ENCODE assay signal across 8 cellular contexts in genomic region chr9:5437254-5438216, GRCh38. TPM values are rescaled to one million over a fixed set of nuclear protein-coding genes. Genes with fewer than 3 reads are reported as not detected.
DNase-seq lines count a peak whose midpoint lies in the region; FAIRE-seq and TF ChIP-seq lines count a peak whose summit lies in the region.

PLGRKT (minus strand) TSS chr9:5437925; CDS start chr9:5431977, 5,948 bp downstream.

- peak within 1 kb of the TSS; percentile 69 for H3K4me3 ChIP-seq in GM06990 (replicated peaks; ENCODE audit: low read depth, low read length)
- peak within 1 kb of the TSS; percentile 65 for H3K4me3 ChIP-seq in HFF-Myc (replicated peaks; ENCODE audit: low read depth, low read length)
- peak within 1 kb of the TSS; percentile 80 for H3K4me3 ChIP-seq in SK-N-MC
- H3K4me3 ChIP-seq in neuronal stem cell (ENCODE audit: low read length in 2 of 2): peak within 1 kb of the TSS; percentile 59 to 98

- H3K14ac ChIP-seq in neuronal stem cell (ENCODE audit: low read length): no peak within 1 kb of the TSS

- peaks cover 3% of the 10 kb centered on the region in 2 donors for H3K4me1 ChIP-seq in neuronal stem cell (ENCODE audit: control insufficient read depth in 2 of 2, insufficient read depth in 1 of 2, low read depth in 1 of 2, low read length in 2 of 2)

- CTCF ChIA-PET in activated naive CD4-positive, alpha-beta T cell treated with anti-CD3 and anti-CD28 coated beads, Interleukin-2, amount 10 ng/mL, durations not matched to agents 7 days and 5 days (lab: Charles Lee): interaction anchor here (0.6 to 5.2 kb wide), 9 partner anchors 11 to 264 kb away, joined by 3 to 37 read pairs (median 5); partner anchors contain the start of gene CD274

- H3K36me3 ChIP-seq in GM06990 (ENCODE audit: control insufficient read depth, insufficient read depth, low read length) (peaks cover 3% of the 10 kb centered on the region), SK-N-MC (ENCODE audit: insufficient read depth, low read length) (0 out of 2 replicates have a peak, but pooled peaks cover 6% of the 10 kb centered on the region), neuronal stem cell (replicated peaks in 1 of 2; ENCODE audit: control insufficient read depth in 2 of 2, insufficient read depth in 2 of 2, low read length in 2 of 2) (peaks cover 5 to 11% of the 10 kb centered on the region in 2 donors)

- peak within 1 kb of the TSS; percentile 94 for H2AFZ ChIP-seq in neuronal stem cell (ENCODE audit: low read length)

- H4K8ac ChIP-seq in neuronal stem cell (ENCODE audit: low read depth, low read length): no peak within 1 kb of the TSS

- FAIRE-seq in frontal cortex (lab: Jason Lieb, UNC): peak; percentile 60

- H2BK120ac ChIP-seq in neuronal stem cell (ENCODE audit: low read depth, low read length): no peak within 1 kb of the TSS

- peak within 1 kb of the TSS; percentile 97 for H3K27ac Mint-ChIP-seq in activated naive CD4-positive, alpha-beta T cell treated with anti-CD3 and anti-CD28 coated beads, Interleukin-2, amount 10 ng/mL, durations not matched to agents 7 days and 5 days

- H3K79me1 ChIP-seq in neuronal stem cell (ENCODE audit: low read depth, low read length): no peaks in the 10 kb centered on the region

- peak; percentile 96 for DNase-seq in GM06990 (ENCODE audit: extremely low read depth, insufficient read length)
- peak; percentile 80 for DNase-seq in HFF-Myc (ENCODE audit: extremely low read depth, low read depth)
- peak; percentile 98 for DNase-seq in NAMALWA (ENCODE audit: low spot score)
- DNase-seq in SK-N-MC (ENCODE audit: low read depth, low spot score): peak; percentile 59
- DNase-seq in activated naive CD4-positive, alpha-beta T cell treated with anti-CD3 and anti-CD28 coated beads, Interleukin-2, amount 10 ng/mL, durations not matched to agents 7 days and 5 days: peak; percentile 95
- DNase-seq in frontal cortex (ENCODE audit: low spot score in 2 of 2): peak; percentile 84 to 86
- DNase-seq in neuronal stem cell (ENCODE audit: low spot score): peak; percentile 79

- TF ChIP-seq CTCF in GM06990 (IDR thresholded peaks at IDR 0.05; ENCODE audit: insufficient read depth, low read length, poor library complexity, severe bottlenecking): peak; percentile 24
- TF ChIP-seq CTCF in HFF-Myc (IDR thresholded peaks at IDR 0.05; ENCODE audit: low read depth, low read length, missing control alignments): no peak
- no peak for TF ChIP-seq CTCF in subcutaneous adipose tissue (IDR thresholded peaks at IDR 0.05; ENCODE audit: low read depth)

- H3K27ac ChIP-seq in SK-N-MC (peak within 1 kb of the TSS; percentile 61; the same call in 1 of the 2 replicates), neuronal stem cell (replicated peaks; ENCODE audit: low read length) (peak within 1 kb of the TSS; percentile 44)

- H3K9me3 ChIP-seq in SK-N-MC (ENCODE audit: low read depth, low read length) (no peaks in the 10 kb centered on the region), neuronal stem cell (replicated peaks in 1 of 2; ENCODE audit: control insufficient read depth in 2 of 2, insufficient read depth in 1 of 2, low read depth in 1 of 2, low read length in 2 of 2) (peaks cover 0 to 9% of the 10 kb centered on the region in 2 donors)

- H3K9me3 Mint-ChIP-seq in activated naive CD4-positive, alpha-beta T cell treated with anti-CD3 and anti-CD28 coated beads, Interleukin-2, amount 10 ng/mL, durations not matched to agents 7 days and 5 days: peaks cover 4% of the 10 kb centered on the region

- H3K4me3 Mint-ChIP-seq in activated naive CD4-positive, alpha-beta T cell treated with anti-CD3 and anti-CD28 coated beads, Interleukin-2, amount 10 ng/mL, durations not matched to agents 7 days and 5 days: peak within 1 kb of the TSS; percentile 94

- no peaks in the 10 kb centered on the region for H3K27me3 ChIP-seq in GM06990 (replicated peaks; ENCODE audit: control insufficient read depth, insufficient read depth, low read length)
- no peaks in the 10 kb centered on the region for H3K27me3 ChIP-seq in neuronal stem cell (ENCODE audit: control insufficient read depth in 3 of 3, insufficient read depth in 3 of 3, low read depth in 1 of 3, low read length in 3 of 3)

- no peak within 1 kb of the TSS for H2BK5ac ChIP-seq in neuronal stem cell (ENCODE audit: low read length)

- H2BK15ac ChIP-seq in neuronal stem cell (ENCODE audit: low read length): no peak within 1 kb of the TSS

- H3K36me3 Mint-ChIP-seq in activated naive CD4-positive, alpha-beta T cell treated with anti-CD3 and anti-CD28 coated beads, Interleukin-2, amount 10 ng/mL, durations not matched to agents 7 days and 5 days: peaks cover 29% of the 10 kb centered on the region

- no peaks in the 10 kb centered on the region for H3K27me3 Mint-ChIP-seq in activated naive CD4-positive, alpha-beta T cell treated with anti-CD3 and anti-CD28 coated beads, Interleukin-2, amount 10 ng/mL, durations not matched to agents 7 days and 5 days

- no peak within 1 kb of the TSS for H2AK5ac ChIP-seq in neuronal stem cell (ENCODE audit: low read depth, low read length)

- peak within 1 kb of the TSS; percentile 66 for H3K18ac ChIP-seq in neuronal stem cell (ENCODE audit: low read length)

- WGBS in neuronal stem cell (ENCODE audit: extremely low coverage in 2 of 2, insufficient read length in 2 of 2, insufficient replicate concordance in 1 of 2), 2 donors: no CpG with 5 or more reads among the region's 55 CpGs

- H4K91ac ChIP-seq in neuronal stem cell (ENCODE audit: low read depth, low read length, poor library complexity): no peak within 1 kb of the TSS

- H2BK12ac ChIP-seq in neuronal stem cell (ENCODE audit: low read length): no peak within 1 kb of the TSS

- H3K9ac ChIP-seq in SK-N-MC (ENCODE audit: insufficient read length) (peak within 1 kb of the TSS; percentile 83), neuronal stem cell (ENCODE audit: low read depth, low read length, poor library complexity) (peak within 1 kb of the TSS; percentile 80)

- H3K23ac ChIP-seq in neuronal stem cell (ENCODE audit: low read depth, low read length, poor library complexity): peak within 1 kb of the TSS; percentile 3

- H3K4ac ChIP-seq in neuronal stem cell (ENCODE audit: low read length): no peak within 1 kb of the TSS

- H3K4me2 ChIP-seq in neuronal stem cell (ENCODE audit: insufficient read depth, low read length, poor library complexity, severe bottlenecking): peak within 1 kb of the TSS; percentile 61

- H3K4me1 Mint-ChIP-seq in activated naive CD4-positive, alpha-beta T cell treated with anti-CD3 and anti-CD28 coated beads, Interleukin-2, amount 10 ng/mL, durations not matched to agents 7 days and 5 days: peaks cover 38% of the 10 kb centered on the region

RNA-seq across cellular contexts. Expression of gene PLGRKT, which starts in this region (rescaled TPM):
- total RNA-seq in frontal cortex: 23.2 TPM
- polyA plus RNA-seq in neuronal stem cell (2013, experiment 1 of 2): 38.1 TPM
- 39.9 TPM for polyA plus RNA-seq in neuronal stem cell (2013, experiment 2 of 2)
- total RNA-seq in subcutaneous adipose tissue: 10 to 100 TPM; 10.2 to 17.8 (median 13.8) TPM

Comparison
In these comparisons a context has a peak if more than half of its experiments do, and no peak if none do; other contexts are left out.
1. Peak in every context shown above with its lines: DNase-seq, H3K4me3 ChIP-seq and H3K27ac ChIP-seq.